9 cellular contexts compared by ENCODE assay signal in genomic region chr16:67013238-67013822, GRCh38. TPM values are rescaled to one million over a fixed set of nuclear protein-coding genes. Genes with fewer than 3 reads are reported as not detected.
DNase-seq lines count a peak whose midpoint lies in the region; ATAC-seq and TF ChIP-seq lines count a peak whose summit lies in the region.
"Had no signal": no experiment of that assay in that cellular context is flagged by ENCODE, and none has a peak within 500 bp of the region (broad histone marks: within the 10 kb centered on the region; RNA-seq: fewer than 3 reads in every experiment).

No MANE protein-coding gene starts in this region.

- 0 out of 2 replicates have a peak overlapping the region, but pooled peaks have one; percentile 59 for H2AK5ac ChIP-seq in IMR-90 (ENCODE audit: low read depth, low read length)

- H3K27me3 ChIP-seq in BLaER1 (no peaks in the 10 kb centered on the region), IMR-90 (ENCODE audit: control insufficient read depth, insufficient read depth, low read length) (peaks cover 7% of the 10 kb centered on the region), colonic mucosa (peaks cover 11% of the 10 kb centered on the region)

- H3K27ac Mint-ChIP-seq in naive thymus-derived CD8-positive, alpha-beta T cell: peak overlapping the region in 2 of 10 donors; percentile 15 to 25

- no peaks in the 10 kb centered on the region for H4K20me1 ChIP-seq in BLaER1
- no peaks in the 10 kb centered on the region for H4K20me1 ChIP-seq in IMR-90 (ENCODE audit: insufficient read depth, low read length)

- no peak overlapping the region for H3K23ac ChIP-seq in IMR-90 (ENCODE audit: low read depth, low read length)

- H2AFZ ChIP-seq in IMR-90 (replicated peaks; ENCODE audit: low read length, poor library complexity): peak overlapping the region; percentile 91

- peak overlapping the region; percentile 91 for H3K4me2 ChIP-seq in BLaER1
- H3K4me2 ChIP-seq in IMR-90 (ENCODE audit: low read depth, low read length): peak overlapping the region; percentile 53

- no peak overlapping the region for H2BK20ac ChIP-seq in IMR-90 (ENCODE audit: low read depth, low read length)

- no peak overlapping the region for H3K18ac ChIP-seq in IMR-90 (ENCODE audit: low read depth, low read length)

- POLR2A ChIA-PET in IMR-90 (lab: Charles Lee; ENCODE audit: unreplicated experiment): interaction anchor here (0.5 to 0.6 kb wide), 2 partner anchors 101 to 890 kb away, joined by 3 to 5 read pairs; no protein-coding TSS in a partner anchor
- POLR2A ChIA-PET in naive thymus-derived CD8-positive, alpha-beta T cell (lab: Charles Lee): interaction anchor here (1.0 to 2.8 kb wide), 5 partner anchors 9 to 144 kb away, joined by 3 to 25 read pairs (median 4); partner anchors contain the start of gene CBFB

- no peak overlapping the region for H2BK120ac ChIP-seq in IMR-90 (ENCODE audit: low read depth, low read length)

- H3K4me1 Mint-ChIP-seq in naive thymus-derived CD8-positive, alpha-beta T cell: peaks cover 0 to 11% (median 5%) of the 10 kb centered on the region in 4 donors

- H3K4me1 ChIP-seq in BLaER1: peaks cover 55% of the 10 kb centered on the region
- peaks cover 4% of the 10 kb centered on the region; the same call in 1 of the 2 replicates for H3K4me1 ChIP-seq in IMR-90 (ENCODE audit: control insufficient read depth, insufficient read depth, low read length)
- peaks cover 4% of the 10 kb centered on the region for H3K4me1 ChIP-seq in colonic mucosa

- no peak for TF ChIP-seq RAD21 in IMR-90 (IDR thresholded peaks at IDR 0.05; ENCODE audit: low read length)

- H3K56ac ChIP-seq in IMR-90 (ENCODE audit: extremely low read depth, insufficient read depth, low read length): no peak overlapping the region

- H3K9ac ChIP-seq in BLaER1 (peak overlapping the region; percentile 77), IMR-90 (ENCODE audit: low read depth, low read length) (0 out of 2 replicates have a peak overlapping the region, but pooled peaks have one; percentile 11), colonic mucosa (ENCODE audit: low read depth in 2 of 2, low read length in 2 of 2) (peak overlapping the region; percentile 58 to 60)

- intact Hi-C loops in IMR-90 (cut with micrococcal nuclease): loop anchor here (10.0 kb wide), 1 partner anchor 171 kb away; the partner anchor contains the start of gene MATCAP1
- intact Hi-C loops in colonic mucosa (cut with DNase I): no loop called here

- H4K8ac ChIP-seq in IMR-90 (ENCODE audit: low read depth in 2 of 2, low read length in 2 of 2): 0 out of 4 replicates have a peak overlapping the region, but pooled peaks of 1 of the 2 experiments have one; percentile 34

- H3K9me3 Mint-ChIP-seq in naive thymus-derived CD8-positive, alpha-beta T cell: no peaks in the 10 kb centered on the region

- peak overlapping the region; percentile 68 for H2AK9ac ChIP-seq in IMR-90 (replicated peaks; ENCODE audit: low read depth, low read length, poor library complexity)

- no peak for ATAC-seq in IMR-90 (ENCODE audit: low read depth)
- no peak for ATAC-seq in naive thymus-derived CD8-positive, alpha-beta T cell
- no peak for ATAC-seq in GM19463 (IDR thresholded peaks at IDR 0.05; ENCODE audit: unreplicated experiment)

- H3K9me3 ChIP-seq in BLaER1 (no peaks in the 10 kb centered on the region), IMR-90 (ENCODE audit: control insufficient read depth, insufficient read depth, low read length) (no peaks in the 10 kb centered on the region), colonic mucosa (no peaks in the 10 kb centered on the region)
- H3K9me3 ChIP-seq: neutrophil had no signal

- H4K91ac ChIP-seq in IMR-90 (ENCODE audit: insufficient read depth, low read depth, low read length): no peak overlapping the region

- CTCF ChIA-PET in IMR-90 (lab: Yijun Ruan, JAX): interaction anchor here (0.8 to 2.5 kb wide), 2 partner anchors 87 to 142 kb away, joined by 4 to 9 read pairs; no protein-coding TSS in a partner anchor

- no peak overlapping the region for H4K5ac ChIP-seq in IMR-90 (ENCODE audit: low read depth, low read length)

- no peak for TF ChIP-seq POLR2A in IMR-90 (IDR thresholded peaks at IDR 0.05; ENCODE audit: low read depth, low read length)

- peak overlapping the region; percentile 36 to 80 (median 56) for H3K4me3 Mint-ChIP-seq in naive thymus-derived CD8-positive, alpha-beta T cell

- H2BK15ac ChIP-seq in IMR-90 (ENCODE audit: low read depth, low read length): no peak overlapping the region

- H3K27ac ChIP-seq in BLaER1: peak overlapping the region; percentile 79
- H3K27ac ChIP-seq in IMR-90 (ENCODE audit: insufficient read depth, low read length): no peak overlapping the region
- H3K27ac ChIP-seq in colonic mucosa: no peak overlapping the region
- H3K27ac ChIP-seq: neutrophil had no signal

- H3K36me3 ChIP-seq in BLaER1 (no peaks in the 10 kb centered on the region), IMR-90 (ENCODE audit: control insufficient read depth, insufficient read depth, low read length) (no peaks in the 10 kb centered on the region), colonic mucosa (no peaks in the 10 kb centered on the region)
- H3K36me3 ChIP-seq: neutrophil had no signal

- H3K4me3 ChIP-seq in BLaER1: peak overlapping the region; percentile 67
- peak overlapping the region; percentile 34 for H3K4me3 ChIP-seq in IMR-90 (ENCODE audit: insufficient read depth, low read depth, low read length)
- peak overlapping the region; percentile 56 for H3K4me3 ChIP-seq in colonic mucosa

- DNase-seq in IMR-90: no peak
- DNase-seq in colonic mucosa: no peak
- no peak for DNase-seq in naive thymus-derived CD8-positive, alpha-beta T cell
- no peak for DNase-seq in activated CD4-positive, CD25-positive, alpha-beta regulatory T cell (lab: John Stamatoyannopoulos, UW)
- no peak for DNase-seq in NCI-H1048 (lab: John Stamatoyannopoulos, UW)
- no peak for DNase-seq in activated naive CD4-positive, alpha-beta T cell (lab: John Stamatoyannopoulos, UW)

- no peak for TF ChIP-seq CTCF in IMR-90 (conservative IDR thresholded peaks at IDR 0.05; ENCODE audit: low read depth, low read length)
- no peak for TF ChIP-seq CTCF in colonic mucosa (IDR thresholded peaks at IDR 0.05)

- WGBS in IMR-90 (ENCODE audit: extremely low coverage in 2 of 2, insufficient read length in 1 of 2), 2 experiments: 6% methylated on average over 7 of the region's 21 CpGs; no CpG with 5 or more reads in 1 of the 2 experiments

- dilution Hi-C loops in IMR-90 (cut with HindIII; ENCODE audit: low sequenced_read_pairs, unreplicated experiment): no loop called here

- H3K9me1 ChIP-seq in IMR-90 (ENCODE audit: insufficient read depth, low read length): no peaks in the 10 kb centered on the region

- no peak overlapping the region for H3K4ac ChIP-seq in IMR-90 (ENCODE audit: low read depth, low read length)

- no TSS peak for BruUV-seq in IMR-90 (replicated peaks; lab: Mats Ljungman, UMichigan)

- no peaks in the 10 kb centered on the region for H3K36me3 Mint-ChIP-seq in naive thymus-derived CD8-positive, alpha-beta T cell

- no peak overlapping the region for H3K14ac ChIP-seq in IMR-90 (replicated peaks; ENCODE audit: low read depth, low read length)

- no peaks in the 10 kb centered on the region for H3K79me1 ChIP-seq in IMR-90 (ENCODE audit: low read depth in 1 of 2, low read length in 2 of 2)

- H3K27me3 Mint-ChIP-seq in naive thymus-derived CD8-positive, alpha-beta T cell: peaks cover 0 to 2% (median 0%) of the 10 kb centered on the region in 5 donors

- H2BK5ac ChIP-seq in IMR-90 (ENCODE audit: low read depth, low read length, poor library complexity, severe bottlenecking): no peak overlapping the region

- in situ Hi-C loops in IMR-90 (cut with MboI; ENCODE audit: low sequenced_read_pairs): no loop called here

TF ChIP-seq in IMR-90, 13 proteins besides CTCF, POLR2A, EP300 and RAD21 (continues in another document):
- TF ChIP-seq MXI1 (IDR thresholded peaks at IDR 0.05; ENCODE audit: borderline replicate concordance, low read depth, low read length): no peak
- TF ChIP-seq CHD1 (IDR thresholded peaks at IDR 0.05; ENCODE audit: low read depth, low read length): no peak
- no peak for TF ChIP-seq RFX5 (IDR thresholded peaks at IDR 0.05; ENCODE audit: low read depth, low read length)
- TF ChIP-seq MAFK (IDR thresholded peaks at IDR 0.05; ENCODE audit: low read depth, low read length): no peak
- no peak for TF ChIP-seq MAZ (IDR thresholded peaks at IDR 0.05; ENCODE audit: borderline replicate concordance, low read depth, low read length)
- no peak for TF ChIP-seq ELK1 (IDR thresholded peaks at IDR 0.05; ENCODE audit: borderline replicate concordance, low read depth, low read length)

RNA-seq across cellular contexts. Expression of gene CBFB, which starts 15.6 kb away (rescaled TPM):
- total RNA-seq in IMR-90 (2012; rRNA removed) (48.0 and 110 TPM in 2 replicates), colonic mucosa (10 to 100 TPM; 41.5 TPM)
- polyA plus RNA-seq in IMR-90 (2012; rRNA removed): 39.8 and 44.2 TPM in 2 replicates
- 21.2 and 26.2 TPM in 2 replicates for polyA plus RNA-seq in IMR-90 (2012; cell fraction: cytosol; rRNA removed)
- polyA plus RNA-seq in IMR-90 (2012; cell fraction: nucleus; rRNA removed; ENCODE audit: low replicate concordance): 21.3 and 21.6 TPM in 2 replicates
- 10 to 100 TPM; 91.4 to 95.0 TPM for total RNA-seq in naive thymus-derived CD8-positive, alpha-beta T cell
- 10 to 100 TPM; 61.2 to 79.8 (median 73.5) TPM for polyA plus RNA-seq in naive thymus-derived CD8-positive, alpha-beta T cell

RNA-seq across cellular contexts. Expression of gene CES4A, which starts 24.9 kb away (rescaled TPM):
- total RNA-seq in IMR-90 (2012; rRNA removed) (0.72 and 0.83 TPM in 2 replicates), colonic mucosa (1 to 10 TPM; 5.9 to 7.8 TPM)
- 4.0 and 4.7 TPM in 2 replicates for polyA plus RNA-seq in IMR-90 (2012; rRNA removed)
- polyA plus RNA-seq in IMR-90 (2012; cell fraction: cytosol; rRNA removed): 1.7 and 2.2 TPM in 2 replicates
- polyA plus RNA-seq in IMR-90 (2012; cell fraction: nucleus; rRNA removed; ENCODE audit: low replicate concordance): 43.1 and 51.7 TPM in 2 replicates
- 10 to 100 TPM; 10.0 to 13.7 TPM for total RNA-seq in naive thymus-derived CD8-positive, alpha-beta T cell
- polyA plus RNA-seq in naive thymus-derived CD8-positive, alpha-beta T cell: 1 to 10 TPM in 2 of 3 donors, under 1 TPM in 1; 0.83 to 2.4 (median 1.5) TPM

RNA-seq across cellular contexts. Expression of gene CES3, which starts 52.3 kb away (rescaled TPM):
- total RNA-seq in IMR-90 (2012; rRNA removed) (under 0.01 TPM in 1 of 2 replicates, not detected in the other), colonic mucosa (100 to 1,000 TPM; 136 to 169 TPM)
- 0.03 and 0.06 TPM in 2 replicates for polyA plus RNA-seq in IMR-90 (2012; rRNA removed)
- polyA plus RNA-seq in IMR-90 (2012; cell fraction: cytosol; rRNA removed): 0.03 TPM in 1 of 2 replicates, not detected in the other
- 1.8 and 1.9 TPM in 2 replicates for polyA plus RNA-seq in IMR-90 (2012; cell fraction: nucleus; rRNA removed; ENCODE audit: low replicate concordance)
- under 1 TPM; 0.10 to 0.16 TPM for total RNA-seq in naive thymus-derived CD8-positive, alpha-beta T cell
- polyA plus RNA-seq in naive thymus-derived CD8-positive, alpha-beta T cell: not detected

Comparison
In these comparisons a context has a peak if more than half of its experiments do, and no peak if none do; other contexts are left out.
1. H3K9ac ChIP-seq: peak in every context shown above with its lines; median percentile 77 in BLaER1; 59 in colonic mucosa; 11 in IMR-90.
2. RNA of gene CES3, which starts 52.3 kb away (total RNA-seq): 136 to 169 TPM in colonic mucosa; 0.10 to 0.16 TPM in naive thymus-derived CD8-positive, alpha-beta T cell and under 0.01 TPM in IMR-90; every median in the first group is over 100 times any median in the second.
3. Peak in every context shown above with its lines, with median percentiles within 50 percentile points of each other: H3K4me3 ChIP-seq.